In genomic region chr12:111599459-111600295, GRCh38 we compare ENCODE assay signal across 8 cellular contexts. TPM values are rescaled to one million over a fixed set of nuclear protein-coding genes. Genes with fewer than 3 reads are reported as not detected.
DNase-seq lines count a peak whose midpoint lies in the region; ATAC-seq and TF ChIP-seq lines count a peak whose summit lies in the region.

No MANE protein-coding gene starts in this region.

- peak overlapping the region; percentile 87 for H3K27ac Mint-ChIP-seq in dendritic cell treated with granulocyte-macrophage colony-stimulating factor and Interleukin-4, amounts not matched to agents 40 ng/mL and 50 ng/mL, for 4 days

- DNase-seq in BJ (ENCODE audit: low read depth) (peak; percentile 45), GM19240 (ENCODE audit: insufficient read length, low spot score) (peak; percentile 91), NCI-H526 (lab: John Stamatoyannopoulos, UW) (peak; percentile 72 to 94), left lung (peak; percentile 93 to 95)
- peak; percentile 85 to 86 for DNase-seq in activated CD4-positive, alpha-beta T cell treated with anti-CD3 and anti-CD28 coated beads, Interleukin-2, amount 50 U/mL, for 24 hours (ENCODE audit: low read depth in 1 of 2, low spot score in 1 of 2)
- peak; percentile 89 to 90 for DNase-seq in stimulated activated CD4-positive, alpha-beta T cell treated with anti-CD3 and anti-CD28 coated beads, Interleukin-2, amount 100 ng/mL, for 24 hours

- no peaks in the 10 kb centered on the region for H3K27me3 ChIP-seq in BJ (ENCODE audit: control insufficient read depth, insufficient read depth, low read length)
- H3K27me3 ChIP-seq in left lung: no peaks in the 10 kb centered on the region

- H3K4me3 Mint-ChIP-seq in dendritic cell treated with granulocyte-macrophage colony-stimulating factor and Interleukin-4, amounts not matched to agents 40 ng/mL and 50 ng/mL, for 4 days: peak overlapping the region; percentile 88

- no peaks in the 10 kb centered on the region for H3K27me3 Mint-ChIP-seq in dendritic cell treated with granulocyte-macrophage colony-stimulating factor and Interleukin-4, amounts not matched to agents 40 ng/mL and 50 ng/mL, for 4 days

- POLR2A ChIA-PET in BJ (lab: Charles Lee): no interaction called here

- no peaks in the 10 kb centered on the region for H3K9me3 Mint-ChIP-seq in dendritic cell treated with granulocyte-macrophage colony-stimulating factor and Interleukin-4, amounts not matched to agents 40 ng/mL and 50 ng/mL, for 4 days

- intact Hi-C loops in dendritic cell treated with granulocyte-macrophage colony-stimulating factor and Interleukin-4, amounts not matched to agents 40 ng/mL and 50 ng/mL, for 4 days (cut with micrococcal nuclease): loop anchor here (10.0 kb wide), 1 partner anchor 85 kb away; the partner anchor contains the start of genes ACAD10 and BRAP
- intact Hi-C loops in left lung (cut with DNase I): no loop called here

- H3K36me3 Mint-ChIP-seq in dendritic cell treated with granulocyte-macrophage colony-stimulating factor and Interleukin-4, amounts not matched to agents 40 ng/mL and 50 ng/mL, for 4 days (ENCODE audit: low read depth): peaks cover 31% of the 10 kb centered on the region

- H3K4me1 ChIP-seq in left lung: peaks cover 6 to 30% of the 10 kb centered on the region in 2 donors

- peaks cover 34% of the 10 kb centered on the region for H3K4me1 Mint-ChIP-seq in dendritic cell treated with granulocyte-macrophage colony-stimulating factor and Interleukin-4, amounts not matched to agents 40 ng/mL and 50 ng/mL, for 4 days (ENCODE audit: low read depth)

- H3K4me3 ChIP-seq in BJ (ENCODE audit: low read depth, low read length) (peak overlapping the region; percentile 99), left lung (peak overlapping the region; percentile 94 to 99)

- TF ChIP-seq CTCF in BJ (IDR thresholded peaks at IDR 0.05; ENCODE audit: insufficient read depth, low read depth, low read length) (no peak), left lung (IDR thresholded peaks at IDR 0.05) (no peak)

- CTCF ChIA-PET in BJ (lab: Yijun Ruan, JAX): no interaction called here

- H3K36me3 ChIP-seq in BJ (ENCODE audit: control insufficient read depth, insufficient read depth, low read length): no peaks in the 10 kb centered on the region
- no peaks in the 10 kb centered on the region for H3K36me3 ChIP-seq in left lung

- ATAC-seq in HG03442 (IDR thresholded peaks at IDR 0.05; ENCODE audit: unreplicated experiment) (peak; percentile 46), left lung (peak; percentile 84)

- no peaks in the 10 kb centered on the region for H3K9me3 ChIP-seq in left lung

- H3K27ac ChIP-seq in left lung: peak overlapping the region; percentile 94 to 96

RNA-seq across cellular contexts. Expression of gene ATXN2, which starts 0.6 kb away (rescaled TPM):
- 21.5 and 30.3 TPM in 2 replicates for polyA plus RNA-seq in BJ (2011; rRNA removed)
- polyA minus RNA-seq in BJ (2011; rRNA and poly(A)+ RNA removed): 93.5 and 95.4 TPM in 2 replicates
- 10 to 100 TPM; 60.9 to 63.3 TPM for total RNA-seq in left lung

Comparison
In these comparisons a context has a peak if more than half of its experiments do, and no peak if none do; other contexts are left out.
1. Peak in every context shown above with its lines: DNase-seq, ATAC-seq, H3K4me3 ChIP-seq and H3K27ac ChIP-seq.